8 cellular contexts compared by ENCODE assay signal in the genomic region with DNA sequence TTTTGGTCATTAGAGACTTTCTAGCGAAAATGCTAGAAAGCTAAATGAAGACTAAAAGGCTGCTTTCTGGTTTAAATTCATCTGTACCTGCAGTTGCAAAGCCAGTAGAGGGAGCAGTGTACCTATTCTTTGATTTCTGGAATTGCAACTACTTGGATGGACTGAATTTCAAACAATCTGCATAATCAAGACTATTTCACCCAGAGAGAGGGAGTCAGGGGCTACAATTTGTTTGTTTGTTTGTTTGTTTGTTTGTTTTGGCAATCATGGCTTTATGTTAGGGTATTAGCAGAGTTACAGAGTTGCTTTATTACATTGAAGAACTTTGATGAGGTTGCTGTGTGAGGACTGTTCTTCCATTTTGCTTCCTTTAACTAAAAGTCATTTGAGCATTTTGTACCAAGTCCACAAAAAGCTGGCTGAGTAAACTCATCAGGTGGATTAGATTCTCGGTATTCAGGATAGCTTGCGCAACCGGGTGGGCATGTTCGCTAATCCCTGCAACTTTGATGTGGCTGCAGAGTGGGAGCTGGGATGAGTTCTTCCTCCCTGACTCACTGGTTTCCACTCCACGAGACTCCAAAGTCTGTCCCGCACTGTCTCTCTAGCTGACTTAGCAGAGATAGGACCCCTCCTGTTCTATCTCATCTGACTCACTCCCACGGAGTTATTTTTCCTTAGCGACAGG.
DNase-seq lines count a peak whose midpoint lies in the region; ATAC-seq and TF ChIP-seq lines count a peak whose summit lies in the region.

No MANE protein-coding gene starts in this region.

- TF ChIP-seq CTCF in cardiac fibroblast (IDR thresholded peaks at IDR 0.05; ENCODE audit: low read depth, low read length) (peak; percentile 68), upper lobe of left lung (IDR thresholded peaks at IDR 0.05) (peak; percentile 41 to 70 (median 56))

- DNase-seq in AG20443 (ENCODE audit: low spot score) (peak; percentile 70), GM23248 (peak; percentile 81), NCI-H748 (lab: John Stamatoyannopoulos, UW; ENCODE audit: unreplicated experiment) (peak; percentile 43), cardiac fibroblast (ENCODE audit: low read depth in 2 of 2) (peak; percentile 77 to 88), left lobe of liver (ENCODE audit: low spot score) (no peak), upper lobe of left lung (no peak), mesenteric fat pad (ENCODE audit: low spot score) (no peak)

- no peak for TF ChIP-seq EP300 in upper lobe of left lung (IDR thresholded peaks at IDR 0.05)

- peak overlapping the region; percentile 72 for H3K4me2 ChIP-seq in GM23248 (ENCODE audit: unreplicated experiment)

- H3F3A ChIP-seq in GM23248 (ENCODE audit: insufficient read depth), result peaks cover 17% of the 10 kb centered on the region

- in situ Hi-C loops in GM23248 (cut with MboI), result no loop called here

- H3K9me2 ChIP-seq in GM23248 (ENCODE audit: insufficient read depth), result no peaks in the 10 kb centered on the region

- H3K27ac ChIP-seq in GM23248, result peak overlapping the region; percentile 10; the same call in 1 of the 2 replicates
- no peak overlapping the region for H3K27ac ChIP-seq in upper lobe of left lung

- H3K9ac ChIP-seq in GM23248, result peak overlapping the region; percentile 14; the same call in 1 of the 2 replicates

- WGBS in GM23248 (ENCODE audit: low coverage in 1 of 2, low lambda C conversion rate in 2 of 2, missing lambda C conversion rate in 2 of 2), 2 experiments, result 1 to 2% methylated on average over 9 of the region's 9 CpGs
- 57 to 67% methylated on average over 9 of the region's 9 CpGs for WGBS in upper lobe of left lung, 2 donors

- H3K27me3 ChIP-seq in GM23248 (replicated peaks; ENCODE audit: insufficient read depth), result no peaks in the 10 kb centered on the region
- H3K27me3 ChIP-seq in upper lobe of left lung, result no peaks in the 10 kb centered on the region

- H3K9me3 ChIP-seq in GM23248 (ENCODE audit: low read depth), result no peaks in the 10 kb centered on the region
- H3K9me3 ChIP-seq in upper lobe of left lung, result peaks cover 0 to 9% (median 0%) of the 10 kb centered on the region in 4 donors

- H2AFZ ChIP-seq in GM23248, result peak overlapping the region; percentile 74

- H3K79me2 ChIP-seq in GM23248 (ENCODE audit: insufficient read depth), result no peaks in the 10 kb centered on the region

- H4K20me1 ChIP-seq in GM23248 (ENCODE audit: insufficient read depth), result no peaks in the 10 kb centered on the region

- H3K4me1 ChIP-seq in GM23248 (ENCODE audit: insufficient read depth) (peaks cover 10% of the 10 kb centered on the region; the same call in 1 of the 2 replicates), upper lobe of left lung (no peaks in the 10 kb centered on the region)

- ATAC-seq in left lobe of liver (peak; percentile 96), upper lobe of left lung (ENCODE audit: low FRiP score in 2 of 2) (peak in 1 of 2 donors; percentile 97)
- ATAC-seq in activated CD4-positive, CD25-positive, alpha-beta regulatory T cell treated with anti-CD3 and anti-CD28 coated beads, Interleukin-2, amount 50 U/mL, for 24 hours, result no peak

- H3K4me3 ChIP-seq in GM23248, result peak overlapping the region; percentile 58
- peak overlapping the region; percentile 8 to 16 for H3K4me3 ChIP-seq in cardiac fibroblast (replicated peaks in 1 of 2; ENCODE audit: low read depth in 2 of 2, low read length in 2 of 2)
- no peak overlapping the region for H3K4me3 ChIP-seq in upper lobe of left lung

- TF ChIP-seq POLR2A in upper lobe of left lung (IDR thresholded peaks at IDR 0.05), result no peak

- no peaks in the 10 kb centered on the region for H3K36me3 ChIP-seq in GM23248 (ENCODE audit: low read depth)
- H3K36me3 ChIP-seq in upper lobe of left lung, result no peaks in the 10 kb centered on the region

Comparison
In these comparisons a context has a peak if more than half of its experiments do, and no peak if none do; other contexts are left out.
1. DNase-seq: peak in AG20443 (single experiment), GM23248 (single experiment), NCI-H748 (single experiment) and cardiac fibroblast (2 of 2); none in left lobe of liver (single experiment), upper lobe of left lung (0 of 2) and mesenteric fat pad (single experiment).
2. H3K4me3 ChIP-seq: peak in GM23248 (single experiment) and cardiac fibroblast (2 of 2); none in upper lobe of left lung (0 of 4).